20 cellular contexts compared by ENCODE assay signal in the genomic region with DNA sequence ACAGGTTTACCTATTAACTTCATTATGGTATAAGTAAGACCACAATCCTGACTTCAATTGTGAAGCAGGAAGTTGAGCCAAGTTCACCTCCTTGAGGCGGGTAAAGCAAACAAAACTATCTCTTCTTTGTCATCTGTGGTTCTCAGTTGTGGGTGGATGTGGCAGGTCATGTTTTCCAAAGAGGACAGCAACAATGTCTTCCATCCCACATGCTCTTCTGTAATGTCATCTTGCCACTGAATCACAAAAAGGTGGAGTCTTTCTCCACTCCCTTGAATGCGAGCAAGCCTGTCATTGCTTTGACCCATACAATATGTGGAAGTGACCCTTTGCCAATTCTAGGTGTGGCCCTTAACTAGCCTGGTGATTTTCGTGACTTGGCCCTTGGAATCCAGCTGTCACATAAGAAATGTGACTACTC.
DNase-seq lines count a peak whose midpoint lies in the region; ATAC-seq, FAIRE-seq and TF ChIP-seq lines count a peak whose summit lies in the region.
"Had no signal": no experiment of that assay in that cellular context is flagged by ENCODE, and none has a peak within 500 bp of the region (broad histone marks: within the 10 kb centered on the region; RNA-seq: fewer than 3 reads in every experiment).

No MANE protein-coding gene starts in this region.

- no peaks in the 10 kb centered on the region for H3K79me2 ChIP-seq in PC-3 (ENCODE audit: low read length)

- BruUV-seq in Calu3 (replicated peaks; lab: Mats Ljungman, UMichigan) (no TSS peak), PC-3 (replicated peaks; lab: Mats Ljungman, UMichigan) (no TSS peak)

- H3K27ac Mint-ChIP-seq in Calu3 (ENCODE audit: unreplicated experiment) = peak overlapping the region; percentile 58
- no peak overlapping the region for H3K27ac Mint-ChIP-seq in stimulated activated memory B cell treated with anti-CD40 and anti-IgM and Interleukin-4, amounts not matched to agents 10 μg/mL and 1 μg/mL and 100 μg/mL, for 72 hours
- H3K27ac Mint-ChIP-seq: HFFc6 had no signal

- H4K20me1 ChIP-seq in PC-3 (ENCODE audit: low read length) = no peaks in the 10 kb centered on the region

- peak overlapping the region; percentile 13 for H3K4me2 ChIP-seq in PC-3 (ENCODE audit: low read length)

- H3K9me2 ChIP-seq in PC-3 (replicated peaks; ENCODE audit: low read length) = no peaks in the 10 kb centered on the region

- H2AFZ ChIP-seq in PC-3 (ENCODE audit: low read length) = no peak overlapping the region

- H3K36me3 ChIP-seq in PC-3 (ENCODE audit: low read depth, low read length) = no peaks in the 10 kb centered on the region
- H3K36me3 ChIP-seq: MG63 had no signal

- POLR2A ChIA-PET in PC-3 (lab: Charles Lee; ENCODE audit: unreplicated experiment) = no interaction called here

- FAIRE-seq in GM19239 (lab: Jason Lieb, UNC) = no peak
- FAIRE-seq: GM12878, H1 had no signal

- H3K9me3 ChIP-seq in PC-3 (ENCODE audit: low read length) = no peaks in the 10 kb centered on the region

- no peak for TF ChIP-seq CTCF in Calu3 (IDR thresholded peaks at IDR 0.05; ENCODE audit: unreplicated experiment)
- TF ChIP-seq CTCF in PC-3 (conservative IDR thresholded peaks at IDR 0.05; ENCODE audit: low read depth, low read length) = no peak

- DNase-seq in Calu3 = peak; percentile 7
- DNase-seq in PC-3 = peak; percentile 66
- DNase-seq in glomerular visceral epithelial cell (ENCODE audit: extremely low spot score) = peak; percentile 93
- no peak for DNase-seq in activated CD4-positive, alpha-beta T cell treated with anti-CD3 and anti-CD28 coated beads, Interleukin-2, amount 50 U/mL, for 4 hours
- no peak for DNase-seq in UCSD-AML1 (lab: John Stamatoyannopoulos, UW; ENCODE audit: unreplicated experiment)
- DNase-seq in GM19239 (ENCODE audit: insufficient read length, low spot score) = no peak
- DNase-seq: C1 segment of cervical spinal cord, DMS53, HFFc6, KG1, MG63, NCI-H1092 treated with DMSO at 0.1 percent for 48 hours, NCI-H1694, NCI-H2107, NCI-H226, NCI-H526 treated with DMSO at 0.1 percent for 48 hours had no signal

- no peaks in the 10 kb centered on the region for H3K27me3 Mint-ChIP-seq in Calu3 (ENCODE audit: unreplicated experiment)
- H3K27me3 Mint-ChIP-seq in stimulated activated memory B cell treated with anti-CD40 and anti-IgM and Interleukin-4, amounts not matched to agents 10 μg/mL and 1 μg/mL and 100 μg/mL, for 72 hours = no peaks in the 10 kb centered on the region

- peak overlapping the region; percentile 42 for H3K4me3 Mint-ChIP-seq in Calu3 (ENCODE audit: low read depth, unreplicated experiment)
- no peak overlapping the region for H3K4me3 Mint-ChIP-seq in stimulated activated memory B cell treated with anti-CD40 and anti-IgM and Interleukin-4, amounts not matched to agents 10 μg/mL and 1 μg/mL and 100 μg/mL, for 72 hours
- H3K4me3 Mint-ChIP-seq: HFFc6 had no signal

- no peak; the same call in 1 of the 2 replicates for ATAC-seq in PC-3
- ATAC-seq in stimulated activated memory B cell treated with anti-CD40 and anti-IgM and Interleukin-4, amounts not matched to agents 10 μg/mL and 1 μg/mL and 100 μg/mL, for 72 hours = peak; percentile 41
- ATAC-seq: GM12878, Right ventricle myocardium inferior had no signal

- intact Hi-C loops in Calu3 (cut with micrococcal nuclease; ENCODE audit: unreplicated experiment) (no loop called here), PC-3 (cut with micrococcal nuclease) (no loop called here)

- no peaks in the 10 kb centered on the region for H3K27me3 ChIP-seq in PC-3 (ENCODE audit: low read length)
- H3K27me3 ChIP-seq: MG63 had no signal

- peaks cover 5% of the 10 kb centered on the region for H3K9me3 Mint-ChIP-seq in Calu3 (ENCODE audit: low read depth, unreplicated experiment)
- peaks cover 12% of the 10 kb centered on the region for H3K9me3 Mint-ChIP-seq in stimulated activated memory B cell treated with anti-CD40 and anti-IgM and Interleukin-4, amounts not matched to agents 10 μg/mL and 1 μg/mL and 100 μg/mL, for 72 hours

- peaks cover 15% of the 10 kb centered on the region for H3K4me1 ChIP-seq in PC-3 (ENCODE audit: insufficient read depth, low read length)

- CTCF ChIA-PET in Calu3 (lab: Charles Lee) (interaction anchor here (0.7 to 1.7 kb wide), 2 partner anchors 15 to 71 kb away, joined by 3 to 5 read pairs; no protein-coding TSS in a partner anchor), PC-3 (lab: Charles Lee) (no interaction called here)

- no peak overlapping the region for H3K4me3 ChIP-seq in PC-3 (ENCODE audit: low read length)
- H3K4me3 ChIP-seq: GM12878, MG63 had no signal

- peaks cover 22% of the 10 kb centered on the region for H3K4me1 Mint-ChIP-seq in Calu3 (ENCODE audit: low read depth, unreplicated experiment)
- H3K4me1 Mint-ChIP-seq in stimulated activated memory B cell treated with anti-CD40 and anti-IgM and Interleukin-4, amounts not matched to agents 10 μg/mL and 1 μg/mL and 100 μg/mL, for 72 hours = no peaks in the 10 kb centered on the region

- H3K9ac ChIP-seq in PC-3 (ENCODE audit: low read length) = no peak overlapping the region

- no peaks in the 10 kb centered on the region for H3F3A ChIP-seq in PC-3 (ENCODE audit: low read length, unreplicated experiment)

- peak overlapping the region; percentile 59 for H3K27ac ChIP-seq in PC-3 (ENCODE audit: low read length)

- peaks cover 5% of the 10 kb centered on the region for H3K36me3 Mint-ChIP-seq in Calu3 (ENCODE audit: insufficient read depth, unreplicated experiment)
- H3K36me3 Mint-ChIP-seq in stimulated activated memory B cell treated with anti-CD40 and anti-IgM and Interleukin-4, amounts not matched to agents 10 μg/mL and 1 μg/mL and 100 μg/mL, for 72 hours = no peaks in the 10 kb centered on the region

Comparison
In these comparisons a context has a peak if more than half of its experiments do, and no peak if none do; other contexts are left out.
1. DNase-seq: peak in Calu3 (single experiment), PC-3 (single experiment) and glomerular visceral epithelial cell (single experiment); none in activated CD4-positive, alpha-beta T cell treated with anti-CD3 and anti-CD28 coated beads, Interleukin-2, amount 50 U/mL, for 4 hours (0 of 2), UCSD-AML1 (single experiment) and GM19239 (single experiment).